Comparison of ENCODE assay signal across 1 cellular context in genomic region chr12:96489392-96490056, GRCh38.
A peak's percentile ranks its signal among the peaks of the same experiment; 100 is the strongest.
TF ChIP-seq lines count a peak whose summit lies in the region.

Gene CFAP54, plus strand, starts transcription at chr12:96489577. Its CDS starts 33 bp downstream, at chr12:96489610.

TF ChIP-seq in K562, 482 proteins besides CTCF, POLR2A, EP300 and RAD21 (continued from another document and continues in another):
- TF ChIP-seq CHD7 (IDR thresholded peaks at IDR 0.05; ENCODE audit: low read depth, low read length) (no peak), ZNF395 (CRISPR knock-in tag; IDR thresholded peaks at IDR 0.05) (no peak), RCOR1 (IDR thresholded peaks at IDR 0.05; ENCODE audit: borderline replicate concordance in 1 of 2, low read depth in 2 of 2, low read length in 2 of 2) (peak; percentile 98 to 100), GTF3C2 (IDR thresholded peaks at IDR 0.05; ENCODE audit: borderline replicate concordance, extremely low read depth, insufficient read length) (no peak), HNRNPUL1 (IDR thresholded peaks at IDR 0.05; ENCODE audit: low read length) (no peak), ZNF766 (CRISPR knock-in tag; conservative IDR thresholded peaks at IDR 0.05) (no peak), TRIM25 (IDR thresholded peaks at IDR 0.05; ENCODE audit: borderline replicate concordance) (no peak), TFAM (CRISPR knock-in tag; conservative IDR thresholded peaks at IDR 0.05) (no peak), RBFOX2 (IDR thresholded peaks at IDR 0.05; ENCODE audit: low read depth, low read length) (peak; percentile 52), ZBTB33 (CRISPR knock-in tag; IDR thresholded peaks at IDR 0.05) (no peak), ZBTB34 (CRISPR knock-in tag; IDR thresholded peaks at IDR 0.05) (no peak), MEF2D (tag; conservative IDR thresholded peaks at IDR 0.05; ENCODE audit: low read depth) (no peak), MYNN (IDR thresholded peaks at IDR 0.05) (peak; percentile 99), MYNN (CRISPR knock-in tag; IDR thresholded peaks at IDR 0.05) (peak; percentile 84), GATAD2B (IDR thresholded peaks at IDR 0.05; ENCODE audit: borderline replicate concordance) (no peak), RNF2 (IDR thresholded peaks at IDR 0.05) (peak; percentile 68; the same call in 1 of the 2 replicates), ETS2 (tag; IDR thresholded peaks at IDR 0.05; ENCODE audit: borderline replicate concordance, poor library complexity, severe bottlenecking) (no peak), HES1 (IDR thresholded peaks at IDR 0.05; ENCODE audit: low read depth) (no peak), AFF1 (IDR thresholded peaks at IDR 0.05; ENCODE audit: low read depth in 1 of 2, partially characterized antibody in 2 of 2) (no peak), JUND (IDR thresholded peaks at IDR 0.05; ENCODE audit: borderline replicate concordance, low read depth, low read length) (no peak), JUND (tag; IDR thresholded peaks at IDR 0.05; ENCODE audit: borderline replicate concordance, low read depth, low read length) (no peak; the same call in 2 of the 3 replicates), CTBP1 (IDR thresholded peaks at IDR 0.05; ENCODE audit: borderline replicate concordance) (peak; percentile 100), MCM2 (IDR thresholded peaks at IDR 0.05; ENCODE audit: low read depth) (no peak), GABPA (tag; conservative IDR thresholded peaks at IDR 0.05; ENCODE audit: low read depth) (no peak), NFXL1 (CRISPR knock-in tag; IDR thresholded peaks at IDR 0.05) (no peak), POLR3A (IDR thresholded peaks at IDR 0.05; ENCODE audit: borderline replicate concordance, extremely low read depth, insufficient read depth, insufficient read length) (no peak), PRMT5 (CRISPR knock-in tag; IDR thresholded peaks at IDR 0.05) (no peak)
